Comparison of ENCODE assay signal across 1 cellular context in the genomic region with DNA sequence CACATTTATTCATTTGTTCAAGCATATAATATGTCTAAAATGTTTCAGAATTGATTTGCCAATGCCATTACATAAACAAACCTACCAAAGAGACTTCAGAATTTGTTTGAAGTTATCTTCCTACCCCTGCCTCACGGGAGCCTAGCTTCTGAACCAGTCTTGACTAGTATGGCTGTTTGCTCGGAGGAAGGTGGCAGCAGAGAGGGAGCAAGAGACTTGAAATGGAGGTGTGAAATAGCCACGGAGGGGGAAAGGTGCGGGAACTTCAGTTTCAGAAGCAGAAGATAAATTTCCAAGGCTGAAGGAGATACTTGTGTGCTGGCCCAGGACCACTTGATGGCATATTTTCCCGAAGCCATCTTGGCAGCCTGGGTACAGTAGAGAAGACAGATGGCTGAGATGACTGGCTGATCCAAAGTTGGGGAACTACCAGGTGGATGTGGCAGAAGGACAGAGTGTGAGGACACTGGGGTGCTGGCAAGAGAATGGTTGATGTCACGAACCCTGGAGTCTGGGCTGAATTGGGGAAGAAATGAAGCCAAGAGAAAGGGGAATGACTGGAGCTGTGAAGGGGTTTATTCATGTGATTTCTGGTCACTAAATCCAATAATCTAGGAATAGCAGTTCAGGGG.
TF ChIP-seq lines count a peak whose summit lies in the region.

No MANE protein-coding gene starts in this region.

TF ChIP-seq in K562, 482 proteins besides CTCF, POLR2A, EP300 and RAD21:
- TF ChIP-seq MCM3 (IDR thresholded peaks at IDR 0.05) (no peak), L3MBTL2 (IDR thresholded peaks at IDR 0.05) (peak; percentile 47; the same call in 1 of the 2 replicates)
- TF ChIP-seq, protein P1, sequence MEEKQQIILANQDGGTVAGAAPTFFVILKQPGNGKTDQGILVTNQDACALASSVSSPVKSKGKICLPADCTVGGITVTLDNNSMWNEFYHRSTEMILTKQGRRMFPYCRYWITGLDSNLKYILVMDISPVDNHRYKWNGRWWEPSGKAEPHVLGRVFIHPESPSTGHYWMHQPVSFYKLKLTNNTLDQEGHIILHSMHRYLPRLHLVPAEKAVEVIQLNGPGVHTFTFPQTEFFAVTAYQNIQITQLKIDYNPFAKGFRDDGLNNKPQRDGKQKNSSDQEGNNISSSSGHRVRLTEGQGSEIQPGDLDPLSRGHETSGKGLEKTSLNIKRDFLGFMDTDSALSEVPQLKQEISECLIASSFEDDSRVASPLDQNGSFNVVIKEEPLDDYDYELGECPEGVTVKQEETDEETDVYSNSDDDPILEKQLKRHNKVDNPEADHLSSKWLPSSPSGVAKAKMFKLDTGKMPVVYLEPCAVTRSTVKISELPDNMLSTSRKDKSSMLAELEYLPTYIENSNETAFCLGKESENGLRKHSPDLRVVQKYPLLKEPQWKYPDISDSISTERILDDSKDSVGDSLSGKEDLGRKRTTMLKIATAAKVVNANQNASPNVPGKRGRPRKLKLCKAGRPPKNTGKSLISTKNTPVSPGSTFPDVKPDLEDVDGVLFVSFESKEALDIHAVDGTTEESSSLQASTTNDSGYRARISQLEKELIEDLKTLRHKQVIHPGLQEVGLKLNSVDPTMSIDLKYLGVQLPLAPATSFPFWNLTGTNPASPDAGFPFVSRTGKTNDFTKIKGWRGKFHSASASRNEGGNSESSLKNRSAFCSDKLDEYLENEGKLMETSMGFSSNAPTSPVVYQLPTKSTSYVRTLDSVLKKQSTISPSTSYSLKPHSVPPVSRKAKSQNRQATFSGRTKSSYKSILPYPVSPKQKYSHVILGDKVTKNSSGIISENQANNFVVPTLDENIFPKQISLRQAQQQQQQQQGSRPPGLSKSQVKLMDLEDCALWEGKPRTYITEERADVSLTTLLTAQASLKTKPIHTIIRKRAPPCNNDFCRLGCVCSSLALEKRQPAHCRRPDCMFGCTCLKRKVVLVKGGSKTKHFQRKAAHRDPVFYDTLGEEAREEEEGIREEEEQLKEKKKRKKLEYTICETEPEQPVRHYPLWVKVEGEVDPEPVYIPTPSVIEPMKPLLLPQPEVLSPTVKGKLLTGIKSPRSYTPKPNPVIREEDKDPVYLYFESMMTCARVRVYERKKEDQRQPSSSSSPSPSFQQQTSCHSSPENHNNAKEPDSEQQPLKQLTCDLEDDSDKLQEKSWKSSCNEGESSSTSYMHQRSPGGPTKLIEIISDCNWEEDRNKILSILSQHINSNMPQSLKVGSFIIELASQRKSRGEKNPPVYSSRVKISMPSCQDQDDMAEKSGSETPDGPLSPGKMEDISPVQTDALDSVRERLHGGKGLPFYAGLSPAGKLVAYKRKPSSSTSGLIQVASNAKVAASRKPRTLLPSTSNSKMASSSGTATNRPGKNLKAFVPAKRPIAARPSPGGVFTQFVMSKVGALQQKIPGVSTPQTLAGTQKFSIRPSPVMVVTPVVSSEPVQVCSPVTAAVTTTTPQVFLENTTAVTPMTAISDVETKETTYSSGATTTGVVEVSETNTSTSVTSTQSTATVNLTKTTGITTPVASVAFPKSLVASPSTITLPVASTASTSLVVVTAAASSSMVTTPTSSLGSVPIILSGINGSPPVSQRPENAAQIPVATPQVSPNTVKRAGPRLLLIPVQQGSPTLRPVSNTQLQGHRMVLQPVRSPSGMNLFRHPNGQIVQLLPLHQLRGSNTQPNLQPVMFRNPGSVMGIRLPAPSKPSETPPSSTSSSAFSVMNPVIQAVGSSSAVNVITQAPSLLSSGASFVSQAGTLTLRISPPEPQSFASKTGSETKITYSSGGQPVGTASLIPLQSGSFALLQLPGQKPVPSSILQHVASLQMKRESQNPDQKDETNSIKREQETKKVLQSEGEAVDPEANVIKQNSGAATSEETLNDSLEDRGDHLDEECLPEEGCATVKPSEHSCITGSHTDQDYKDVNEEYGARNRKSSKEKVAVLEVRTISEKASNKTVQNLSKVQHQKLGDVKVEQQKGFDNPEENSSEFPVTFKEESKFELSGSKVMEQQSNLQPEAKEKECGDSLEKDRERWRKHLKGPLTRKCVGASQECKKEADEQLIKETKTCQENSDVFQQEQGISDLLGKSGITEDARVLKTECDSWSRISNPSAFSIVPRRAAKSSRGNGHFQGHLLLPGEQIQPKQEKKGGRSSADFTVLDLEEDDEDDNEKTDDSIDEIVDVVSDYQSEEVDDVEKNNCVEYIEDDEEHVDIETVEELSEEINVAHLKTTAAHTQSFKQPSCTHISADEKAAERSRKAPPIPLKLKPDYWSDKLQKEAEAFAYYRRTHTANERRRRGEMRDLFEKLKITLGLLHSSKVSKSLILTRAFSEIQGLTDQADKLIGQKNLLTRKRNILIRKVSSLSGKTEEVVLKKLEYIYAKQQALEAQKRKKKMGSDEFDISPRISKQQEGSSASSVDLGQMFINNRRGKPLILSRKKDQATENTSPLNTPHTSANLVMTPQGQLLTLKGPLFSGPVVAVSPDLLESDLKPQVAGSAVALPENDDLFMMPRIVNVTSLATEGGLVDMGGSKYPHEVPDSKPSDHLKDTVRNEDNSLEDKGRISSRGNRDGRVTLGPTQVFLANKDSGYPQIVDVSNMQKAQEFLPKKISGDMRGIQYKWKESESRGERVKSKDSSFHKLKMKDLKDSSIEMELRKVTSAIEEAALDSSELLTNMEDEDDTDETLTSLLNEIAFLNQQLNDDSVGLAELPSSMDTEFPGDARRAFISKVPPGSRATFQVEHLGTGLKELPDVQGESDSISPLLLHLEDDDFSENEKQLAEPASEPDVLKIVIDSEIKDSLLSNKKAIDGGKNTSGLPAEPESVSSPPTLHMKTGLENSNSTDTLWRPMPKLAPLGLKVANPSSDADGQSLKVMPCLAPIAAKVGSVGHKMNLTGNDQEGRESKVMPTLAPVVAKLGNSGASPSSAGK (IDR thresholded peaks at IDR 0.05) = peak; percentile 19; the same call in 1 of the 2 replicates
TF ChIP-seq in K562: peak in this region for 2.
